In the genomic region with DNA sequence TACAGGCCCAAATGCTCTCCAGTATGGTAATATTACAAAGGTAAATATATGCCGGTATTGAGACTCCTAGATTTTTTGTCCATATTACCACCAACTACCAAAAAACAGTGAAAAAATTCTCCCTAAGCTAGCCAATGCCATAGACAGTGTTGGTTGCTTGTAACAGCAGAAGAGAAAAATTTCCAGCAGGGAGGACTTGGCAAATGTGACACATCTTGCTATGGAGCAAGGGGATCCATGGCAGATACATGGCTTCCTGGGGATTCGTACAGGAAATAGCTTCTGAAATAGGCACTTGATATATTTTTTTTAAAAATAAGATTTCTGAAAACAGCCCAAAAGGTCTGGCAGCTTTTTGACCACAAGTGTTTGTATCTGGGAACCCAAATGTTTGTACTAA, we compare ENCODE assay signal across 9 cellular contexts. TPM values are rescaled to one million over a fixed set of nuclear protein-coding genes. Genes with fewer than 3 reads are reported as not detected.
"Had no signal": no experiment of that assay in that cellular context is flagged by ENCODE, and none has a peak within 500 bp of the region (broad histone marks: within the 10 kb centered on the region; RNA-seq: fewer than 3 reads in every experiment).

No MANE protein-coding gene starts in this region.

- H3K9me3 ChIP-seq: HAP-1 had no signal

- H2AFZ ChIP-seq: GM23248, GM23338 had no signal

- H3K4me2 ChIP-seq: GM23338 had no signal

- H3K36me3 ChIP-seq: HAP-1 had no signal

- ATAC-seq: GM23338, HCT116 had no signal

- H3K27ac ChIP-seq: GM23248 had no signal

- H3K4me3 ChIP-seq: GM23248, GM23338, HAP-1 had no signal

- H3K4me1 ChIP-seq: HAP-1 had no signal

- DNase-seq: GM23248, GOT3, H7, H9, HCEC 1CT, HFFc6 had no signal

- H3K9ac ChIP-seq: GM23248 had no signal

RNA-seq across cellular contexts. Expression of a gene that starts 14.6 kb away (rescaled TPM):
- total RNA-seq: GM23248, HFFc6 had no signal
- polyA plus RNA-seq: GM23248 had no signal
